ENCODE assay signal across 1 cellular context in the genomic region with DNA sequence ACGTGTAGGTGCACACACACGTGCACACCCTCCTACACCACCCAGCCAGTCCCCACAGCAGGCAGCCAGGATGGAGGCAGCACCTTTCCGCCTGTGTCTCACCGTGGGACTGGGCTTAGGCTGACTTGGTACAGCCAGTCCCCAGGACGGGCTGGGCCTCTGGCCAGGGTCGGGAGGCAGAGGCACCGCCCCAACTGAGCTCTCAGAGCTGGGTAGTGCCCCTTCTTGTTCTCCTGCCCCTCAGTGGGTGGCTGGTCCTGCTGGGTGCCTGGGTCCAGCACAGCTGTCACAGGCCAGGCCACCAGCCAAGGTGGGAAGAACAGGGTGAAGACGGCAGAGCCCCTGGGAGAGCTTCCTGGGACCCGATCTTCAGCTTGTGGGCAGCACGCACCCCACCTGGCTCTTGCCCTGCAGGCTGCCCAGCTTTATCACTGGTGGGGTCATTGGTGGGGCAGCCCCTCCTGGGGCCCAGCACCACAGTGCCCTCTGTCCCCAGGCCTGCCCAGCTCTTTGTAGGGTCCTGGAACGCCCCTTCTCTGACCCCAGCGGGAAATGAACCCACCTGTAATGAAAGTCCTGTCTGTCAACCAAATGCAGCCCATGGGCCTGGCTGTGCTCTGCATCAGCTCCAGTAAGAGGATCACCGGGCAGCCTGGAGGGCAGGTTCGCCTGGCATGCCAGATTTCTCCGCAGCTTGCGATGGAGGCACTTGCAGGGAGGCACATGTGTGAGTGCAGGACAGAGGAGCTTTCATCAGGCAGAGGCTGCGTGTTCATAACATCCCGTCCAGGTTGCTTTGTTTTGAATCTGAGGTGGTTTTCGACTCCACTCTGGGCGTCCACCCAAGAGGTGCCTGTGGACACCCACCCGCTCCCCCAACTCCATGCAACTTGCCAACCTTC.
TF ChIP-seq lines count a peak whose summit lies in the region.

No MANE protein-coding gene starts in this region.

TF ChIP-seq in PFSK-1, 5 proteins besides CTCF, POLR2A, EP300 and RAD21:
- TF ChIP-seq POLR2AphosphoS5 (IDR thresholded peaks at IDR 0.05; ENCODE audit: low read depth, low read length) (peak; percentile 21; the same call in 1 of the 2 replicates), FOXP2 (optimal IDR thresholded peaks at IDR 0.05; ENCODE audit: borderline replicate concordance, extremely low read depth, extremely low read length, insufficient read depth) (no peak)
- TF ChIP-seq, protein P1, sequence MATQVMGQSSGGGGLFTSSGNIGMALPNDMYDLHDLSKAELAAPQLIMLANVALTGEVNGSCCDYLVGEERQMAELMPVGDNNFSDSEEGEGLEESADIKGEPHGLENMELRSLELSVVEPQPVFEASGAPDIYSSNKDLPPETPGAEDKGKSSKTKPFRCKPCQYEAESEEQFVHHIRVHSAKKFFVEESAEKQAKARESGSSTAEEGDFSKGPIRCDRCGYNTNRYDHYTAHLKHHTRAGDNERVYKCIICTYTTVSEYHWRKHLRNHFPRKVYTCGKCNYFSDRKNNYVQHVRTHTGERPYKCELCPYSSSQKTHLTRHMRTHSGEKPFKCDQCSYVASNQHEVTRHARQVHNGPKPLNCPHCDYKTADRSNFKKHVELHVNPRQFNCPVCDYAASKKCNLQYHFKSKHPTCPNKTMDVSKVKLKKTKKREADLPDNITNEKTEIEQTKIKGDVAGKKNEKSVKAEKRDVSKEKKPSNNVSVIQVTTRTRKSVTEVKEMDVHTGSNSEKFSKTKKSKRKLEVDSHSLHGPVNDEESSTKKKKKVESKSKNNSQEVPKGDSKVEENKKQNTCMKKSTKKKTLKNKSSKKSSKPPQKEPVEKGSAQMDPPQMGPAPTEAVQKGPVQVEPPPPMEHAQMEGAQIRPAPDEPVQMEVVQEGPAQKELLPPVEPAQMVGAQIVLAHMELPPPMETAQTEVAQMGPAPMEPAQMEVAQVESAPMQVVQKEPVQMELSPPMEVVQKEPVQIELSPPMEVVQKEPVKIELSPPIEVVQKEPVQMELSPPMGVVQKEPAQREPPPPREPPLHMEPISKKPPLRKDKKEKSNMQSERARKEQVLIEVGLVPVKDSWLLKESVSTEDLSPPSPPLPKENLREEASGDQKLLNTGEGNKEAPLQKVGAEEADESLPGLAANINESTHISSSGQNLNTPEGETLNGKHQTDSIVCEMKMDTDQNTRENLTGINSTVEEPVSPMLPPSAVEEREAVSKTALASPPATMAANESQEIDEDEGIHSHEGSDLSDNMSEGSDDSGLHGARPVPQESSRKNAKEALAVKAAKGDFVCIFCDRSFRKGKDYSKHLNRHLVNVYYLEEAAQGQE (IDR thresholded peaks at IDR 0.05; ENCODE audit: insufficient read depth in 1 of 2, low read depth in 2 of 2, low read length in 2 of 2), result no peak
